ENCODE assay signal across 8 cellular contexts in genomic region chr20:44646641-44647274, GRCh38. TPM values are rescaled to one million over a fixed set of nuclear protein-coding genes. Genes with fewer than 3 reads are reported as not detected.
DNase-seq lines count a peak whose midpoint lies in the region; ATAC-seq and TF ChIP-seq lines count a peak whose summit lies in the region.

No MANE protein-coding gene starts in this region.

- no peaks in the 10 kb centered on the region for H3K27me3 Mint-ChIP-seq in activated T-cell treated with anti-CD3 and anti-CD28 coated beads, Interleukin-2, amount 50 U/mL, for 4 hours (ENCODE audit: low read depth)

- H3K9me3 ChIP-seq in OCI-LY7 (ENCODE audit: low read length) (no peaks in the 10 kb centered on the region), BE2C (no peaks in the 10 kb centered on the region)

- no TSS peak for BruUV-seq in OCI-LY7 (replicated peaks; lab: Mats Ljungman, UMichigan)

- DNase-seq in activated T-cell treated with anti-CD3 and anti-CD28 coated beads, Interleukin-2, amount 50 U/mL, for 4 hours = no peak
- DNase-seq in activated T-cell treated with anti-CD3 and anti-CD28 coated beads for 4 hours (no peak), OCI-LY7 (ENCODE audit: low spot score) (peak; percentile 94), fibroblast of gingiva (ENCODE audit: low read depth) (peak; percentile 25), NCI-H1417 (lab: John Stamatoyannopoulos, UW) (no peak), BE2C (no peak), DMS 273 (lab: John Stamatoyannopoulos, UW; ENCODE audit: unreplicated experiment) (no peak)

- H3K4me3 ChIP-seq in OCI-LY7 (ENCODE audit: low read depth, low read length, poor library complexity, severe bottlenecking) = peak overlapping the region; percentile 95
- no peak overlapping the region for H3K4me3 ChIP-seq in BE2C (ENCODE audit: low read depth, low read length)

- POLR2A ChIA-PET in OCI-LY7 (lab: Charles Lee) = interaction anchor here (0.6 to 5.8 kb wide), 10 partner anchors 10 to 324 kb away, joined by 3 to 33 read pairs (median 4); no protein-coding TSS in a partner anchor

- peak in 1 of 2 donors; percentile 11 for ATAC-seq in activated T-cell treated with anti-CD3 and anti-CD28 coated beads, Interleukin-2, amount 50 U/mL, for 4 hours
- ATAC-seq in HG02870 (IDR thresholded peaks at IDR 0.05; ENCODE audit: unreplicated experiment) = peak; percentile 45

- H3K36me3 Mint-ChIP-seq in activated T-cell treated with anti-CD3 and anti-CD28 coated beads, Interleukin-2, amount 50 U/mL, for 4 hours (ENCODE audit: insufficient read depth) = no peaks in the 10 kb centered on the region

- peak overlapping the region; percentile 99 for H3K27ac ChIP-seq in OCI-LY7 (ENCODE audit: low read depth, low read length, poor library complexity, severe bottlenecking)

- no peaks in the 10 kb centered on the region for H3K9me2 ChIP-seq in OCI-LY7 (ENCODE audit: insufficient read depth, low read length)

- H4K20me1 ChIP-seq in OCI-LY7 (ENCODE audit: insufficient read depth, low read length) = no peaks in the 10 kb centered on the region

- no peaks in the 10 kb centered on the region for H3K27me3 ChIP-seq in BE2C

- peaks cover 86% of the 10 kb centered on the region for H3K4me1 Mint-ChIP-seq in activated T-cell treated with anti-CD3 and anti-CD28 coated beads, Interleukin-2, amount 50 U/mL, for 4 hours (ENCODE audit: low read depth)

- H2AFZ ChIP-seq in OCI-LY7 (ENCODE audit: low read length) = no peak overlapping the region

- intact Hi-C loops in OCI-LY7 (cut with micrococcal nuclease; ENCODE audit: unreplicated experiment) = loop anchor here (1.0 to 2.0 kb wide), 4 partner anchors 28 to 59 kb away; no protein-coding TSS in a partner anchor

- H3K79me2 ChIP-seq in OCI-LY7 (ENCODE audit: insufficient read depth, low read depth, low read length) = peaks cover 70% of the 10 kb centered on the region

- H3K4me1 ChIP-seq in OCI-LY7 (ENCODE audit: insufficient read depth, low read length, poor library complexity, severe bottlenecking) (peaks cover 90% of the 10 kb centered on the region), BE2C (peaks cover 12% of the 10 kb centered on the region; the same call in 1 of the 2 replicates)

- peaks cover 40% of the 10 kb centered on the region for H3K36me3 ChIP-seq in OCI-LY7 (ENCODE audit: insufficient read depth, low read length)
- no peaks in the 10 kb centered on the region for H3K36me3 ChIP-seq in BE2C

- no peaks in the 10 kb centered on the region for H3K9me3 Mint-ChIP-seq in activated T-cell treated with anti-CD3 and anti-CD28 coated beads, Interleukin-2, amount 50 U/mL, for 4 hours

- H3K4me3 Mint-ChIP-seq in activated T-cell treated with anti-CD3 and anti-CD28 coated beads, Interleukin-2, amount 50 U/mL, for 4 hours = peak overlapping the region; percentile 63

- TF ChIP-seq CTCF in OCI-LY7 (conservative IDR thresholded peaks at IDR 0.05; ENCODE audit: low read length) (no peak), BE2C (IDR thresholded peaks at IDR 0.05; ENCODE audit: low read depth, low read length) (no peak)

- H3K4me2 ChIP-seq in OCI-LY7 (ENCODE audit: low read length) = peak overlapping the region; percentile 90

- CTCF ChIA-PET in OCI-LY7 (lab: Charles Lee; ENCODE audit: unreplicated experiment) = interaction anchor here (0.6 to 1.0 kb wide), 3 partner anchors 28 to 155 kb away, joined by 3 to 8 read pairs (median 3); no protein-coding TSS in a partner anchor

RNA-seq across cellular contexts. Expression of gene ADA, which starts 4.7 kb away (rescaled TPM):
- 10 to 100 TPM in 2 of 3 donors, 1 to 10 TPM in 1; 8.8 to 13.5 (median 12.5) TPM for total RNA-seq in activated T-cell treated with anti-CD3 and anti-CD28 coated beads, Interleukin-2, amount 50 U/mL, for 4 hours
- total RNA-seq in OCI-LY7 (2014; rRNA removed; shearing (Covaris generic)) = 67.0 and 78.2 TPM in 2 replicates
- 142 and 158 TPM in 2 replicates for total RNA-seq in OCI-LY7 (2022)
- 3.4 TPM for polyA plus RNA-seq in BE2C (2012; ENCODE audit: insufficient read depth, insufficient read length, low read depth)

Comparison
In these comparisons a context has a peak if more than half of its experiments do, and no peak if none do; other contexts are left out.
1. DNase-seq: peak in OCI-LY7 (single experiment) and fibroblast of gingiva (single experiment); none in activated T-cell treated with anti-CD3 and anti-CD28 coated beads, Interleukin-2, amount 50 U/mL, for 4 hours (single experiment), activated T-cell treated with anti-CD3 and anti-CD28 coated beads for 4 hours (single experiment), NCI-H1417 (0 of 3), BE2C (single experiment) and DMS 273 (single experiment).
2. RNA of gene ADA, which starts 4.7 kb away (total RNA-seq): 67.0 to 158 TPM in OCI-LY7; 8.8 to 13.5 TPM in activated T-cell treated with anti-CD3 and anti-CD28 coated beads, Interleukin-2, amount 50 U/mL, for 4 hours; every median in the first group is over 4 times any median in the second.